In the genomic region with DNA sequence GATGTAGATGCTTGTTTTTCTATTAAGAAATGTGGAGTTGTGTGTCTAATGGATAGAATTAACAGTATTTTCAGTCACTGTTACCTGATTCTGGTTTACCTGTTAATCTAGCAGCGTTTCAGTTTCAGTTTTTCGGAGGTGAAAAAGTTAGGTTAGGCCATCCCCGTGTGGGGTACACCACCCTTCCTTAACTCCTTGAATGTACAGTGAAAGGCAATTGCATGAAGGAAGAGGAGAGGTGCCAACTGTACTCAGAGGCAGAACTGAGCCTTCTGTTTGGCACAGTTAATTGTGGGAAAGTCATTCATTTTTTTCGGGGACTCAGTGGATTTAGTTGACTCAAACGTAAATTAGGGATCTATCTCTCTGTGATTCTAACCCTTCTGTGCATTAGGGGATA, we compare ENCODE assay signal across 18 cellular contexts. TPM values are rescaled to one million over a fixed set of nuclear protein-coding genes. Genes with fewer than 3 reads are reported as not detected.
DNase-seq lines count a peak whose midpoint lies in the region; ATAC-seq, FAIRE-seq and TF ChIP-seq lines count a peak whose summit lies in the region.
"Had no signal": no experiment of that assay in that cellular context is flagged by ENCODE, and none has a peak within 500 bp of the region (broad histone marks: within the 10 kb centered on the region; RNA-seq: fewer than 3 reads in every experiment).

No MANE protein-coding gene starts in this region.

- no peak overlapping the region for H3K9ac ChIP-seq in GM12878 (ENCODE audit: control insufficient read depth, insufficient read depth, low read length)

- peak overlapping the region; percentile 13 for H3K4me3 ChIP-seq in CD4-positive, CD25-positive, alpha-beta regulatory T cell (ENCODE audit: low read depth, low read length)
- H3K4me3 ChIP-seq in GM12878 (no peak overlapping the region), osteoblast (ENCODE audit: insufficient read depth, low read length) (no peak overlapping the region), esophagus muscularis mucosa (no peak overlapping the region)
- H3K4me3 ChIP-seq: body of pancreas, vagina had no signal

- H3K27ac Mint-ChIP-seq in CD4-positive, CD25-positive, alpha-beta regulatory T cell = peak overlapping the region in 2 of 3 donors; percentile 42 to 72
- H3K27ac Mint-ChIP-seq: activated CD4-positive, alpha-beta memory T cell treated with anti-CD3 and anti-CD28 coated beads, Interleukin-2, amount 10 ng/mL, durations not matched to agents 7 days and 5 days; activated naive CD4-positive, alpha-beta T cell treated with anti-CD3 and anti-CD28 coated beads, Interleukin-2, amount 50 U/mL, for 72 hours had no signal

- SMC1A ChIA-PET in GM12878 (lab: Charles Lee; ENCODE audit: uncharacterized antibody, unreplicated experiment) = interaction anchor here (0.9 to 3.7 kb wide), 15 partner anchors 18 to 580 kb away, joined by 3 to 218 read pairs (median 15); partner anchors contain the start of genes RPA3 and UMAD1

- TF ChIP-seq EP300 in GM12878 (IDR thresholded peaks at IDR 0.05; ENCODE audit: borderline replicate concordance in 1 of 2, control insufficient read depth in 1 of 2, low read depth in 2 of 2, low read length in 2 of 2) = no peak
- TF ChIP-seq EP300 in esophagus muscularis mucosa (IDR thresholded peaks at IDR 0.05) = no peak

- POLR2A ChIA-PET in GM12878 (lab: Charles Lee) = interaction anchor here (0.7 kb wide), 1 partner anchor 126 kb away, joined by 4 read pairs; no protein-coding TSS in a partner anchor

- in situ Hi-C loops in GM12878 (cut with MboI) = loop anchor here (10.0 kb wide), 1 partner anchor 532 kb away; no protein-coding TSS in a partner anchor

- H3K36me3 ChIP-seq in CD4-positive, CD25-positive, alpha-beta regulatory T cell (ENCODE audit: control insufficient read depth, insufficient read depth, low read length) = no peaks in the 10 kb centered on the region
- H3K36me3 ChIP-seq in GM12878 (ENCODE audit: control insufficient read depth in 2 of 2, insufficient read depth in 2 of 2, low read length in 1 of 2) = no peaks in the 10 kb centered on the region
- no peaks in the 10 kb centered on the region for H3K36me3 ChIP-seq in osteoblast (ENCODE audit: insufficient read depth, low read length)
- no peaks in the 10 kb centered on the region for H3K36me3 ChIP-seq in esophagus muscularis mucosa
- H3K36me3 ChIP-seq: vagina had no signal

- H3K4me1 ChIP-seq in CD4-positive, CD25-positive, alpha-beta regulatory T cell (ENCODE audit: control insufficient read depth, insufficient read depth, low read length, poor library complexity, severe bottlenecking) = peaks cover 12% of the 10 kb centered on the region
- H3K4me1 ChIP-seq in GM12878 (ENCODE audit: control insufficient read depth, insufficient read depth, low read length) (peaks cover 3% of the 10 kb centered on the region; the same call in 1 of the 2 replicates), osteoblast (ENCODE audit: insufficient read depth, low read length) (peaks cover 9% of the 10 kb centered on the region), esophagus muscularis mucosa (peaks cover 21 to 36% (median 26%) of the 10 kb centered on the region in 4 donors)

- peaks cover 0 to 3% (median 0%) of the 10 kb centered on the region in 7 donors for H3K9me3 Mint-ChIP-seq in CD4-positive, CD25-positive, alpha-beta regulatory T cell
- H3K9me3 Mint-ChIP-seq: activated naive CD4-positive, alpha-beta T cell treated with anti-CD3 and anti-CD28 coated beads, Interleukin-2, amount 50 U/mL, for 72 hours had no signal

- no peak overlapping the region; the same call in 1 of the 2 replicates for H2AFZ ChIP-seq in GM12878 (ENCODE audit: control insufficient read depth, low read depth, low read length)
- peak overlapping the region; percentile 6 for H2AFZ ChIP-seq in osteoblast (ENCODE audit: low read length)

- FAIRE-seq in H54 (lab: Jason Lieb, UNC) (peak; percentile 81), GM12878 (lab: Jason Lieb, UNC) (no peak)

- CTCF ChIA-PET in GM12878 (lab: Yijun Ruan, JAX) = interaction anchor here (2.0 to 3.7 kb wide), 8 partner anchors 16 to 535 kb away, joined by 6 to 179 read pairs (median 28); no protein-coding TSS in a partner anchor

- ATAC-seq in CD4-positive, CD25-positive, alpha-beta regulatory T cell (ENCODE audit: low read depth in 2 of 2) = no peak
- ATAC-seq in GM12878 (no peak), HG03095 (IDR thresholded peaks at IDR 0.05; ENCODE audit: unreplicated experiment) (no peak), HG03342 (IDR thresholded peaks at IDR 0.05; ENCODE audit: unreplicated experiment) (no peak)
- ATAC-seq: activated naive CD4-positive, alpha-beta T cell treated with anti-CD3 and anti-CD28 coated beads, Interleukin-2, amount 50 U/mL, for 72 hours; body of pancreas had no signal

- no peak for DNase-seq in CD4-positive, CD25-positive, alpha-beta regulatory T cell
- DNase-seq in H54 (ENCODE audit: insufficient read length, low spot score) (no peak), GM12878 (ENCODE audit: low read depth, low spot score) (no peak), osteoblast (ENCODE audit: insufficient read length, low spot score, missing footprints) (no peak), esophagus muscularis mucosa (ENCODE audit: extremely low spot score) (no peak), T1000 (lab: John Stamatoyannopoulos, UW) (no peak)
- DNase-seq: activated CD4-positive, alpha-beta memory T cell treated with anti-CD3 and anti-CD28 coated beads, Interleukin-2, amount 10 ng/mL, durations not matched to agents 7 days and 5 days; activated T-cell treated with anti-CD3 and anti-CD28 coated beads, Interleukin-2, amount 50 U/mL, for 48 hours; body of pancreas; cortex of kidney; Karpas-422; NCI-H1436; stimulated activated naive CD4-positive, alpha-beta T cell had no signal

- TF ChIP-seq RAD21 in GM12878 (IDR thresholded peaks at IDR 0.05; ENCODE audit: insufficient read depth, low read depth, low read length) = no peak

- H3K9me3 ChIP-seq in CD4-positive, CD25-positive, alpha-beta regulatory T cell (ENCODE audit: control insufficient read depth in 2 of 2, low read length in 2 of 2) = peaks cover 0 to 3% of the 10 kb centered on the region in 2 experiments
- H3K9me3 ChIP-seq in GM12878 (replicated peaks; ENCODE audit: control insufficient read depth, insufficient read depth, low read length) (no peaks in the 10 kb centered on the region; the same call in 2 of the 3 replicates), osteoblast (ENCODE audit: low read depth, low read length) (no peaks in the 10 kb centered on the region), esophagus muscularis mucosa (no peaks in the 10 kb centered on the region)
- H3K9me3 ChIP-seq: body of pancreas, vagina had no signal

- RAD21 ChIA-PET in GM12878 (lab: Charles Lee; ENCODE audit: unreplicated experiment) = interaction anchor here (1.8 to 3.1 kb wide), 11 partner anchors 9 to 613 kb away, joined by 5 to 148 read pairs (median 29); partner anchors contain the start of gene RPA3

- H3K4me3 Mint-ChIP-seq in CD4-positive, CD25-positive, alpha-beta regulatory T cell = peak overlapping the region in 2 of 4 donors; percentile 16 to 33
- H3K4me3 Mint-ChIP-seq: activated CD4-positive, alpha-beta memory T cell treated with anti-CD3 and anti-CD28 coated beads, Interleukin-2, amount 10 ng/mL, durations not matched to agents 7 days and 5 days; neural crest cell had no signal

- TF ChIP-seq CTCF in GM12878 (IDR thresholded peaks at IDR 0.05 in 2 of 3, conservative IDR thresholded peaks at IDR 0.05 in 1 of 3; ENCODE audit: control insufficient read depth in 2 of 3, extremely low read depth in 1 of 3, insufficient read depth in 1 of 3, low read depth in 3 of 3, low read length in 3 of 3) (no peak), osteoblast (IDR thresholded peaks at IDR 0.05; ENCODE audit: extremely low read depth, low read depth, low read length) (no peak), esophagus muscularis mucosa (IDR thresholded peaks at IDR 0.05) (no peak)

- WGBS in GM12878 (ENCODE audit: insufficient coverage, insufficient replicate concordance, low lambda C conversion rate, missing lambda C conversion rate) = 85% methylated on average over 5 of the region's 5 CpGs
- WGBS in esophagus muscularis mucosa = 71% methylated on average over 5 of the region's 5 CpGs

- H3K79me2 ChIP-seq in GM12878 (ENCODE audit: control insufficient read depth, insufficient read depth, low read length) = no peaks in the 10 kb centered on the region
- H3K79me2 ChIP-seq in osteoblast (ENCODE audit: insufficient read depth, low read length) = peaks cover 5% of the 10 kb centered on the region

- no peak for TF ChIP-seq POLR2A in H54 (IDR thresholded peaks at IDR 0.05; ENCODE audit: low read depth, low read length)
- no peak for TF ChIP-seq POLR2A in GM12878 (IDR thresholded peaks at IDR 0.05; ENCODE audit: low read depth, low read length)
- no peak for TF ChIP-seq POLR2A in esophagus muscularis mucosa (IDR thresholded peaks at IDR 0.05; ENCODE audit: low read depth)

- H3K4me2 ChIP-seq in GM12878 (ENCODE audit: control insufficient read depth, insufficient read depth) (no peak overlapping the region), osteoblast (ENCODE audit: insufficient read depth, low read length) (no peak overlapping the region)

- H3K4me1 Mint-ChIP-seq in CD4-positive, CD25-positive, alpha-beta regulatory T cell = peaks cover 12 to 62% (median 39%) of the 10 kb centered on the region in 4 donors

- H3K27ac ChIP-seq in CD4-positive, CD25-positive, alpha-beta regulatory T cell (ENCODE audit: insufficient read depth, low read length, poor library complexity, severe bottlenecking) = no peak overlapping the region
- no peak overlapping the region for H3K27ac ChIP-seq in GM12878 (ENCODE audit: control insufficient read depth, insufficient read depth)
- H3K27ac ChIP-seq in osteoblast (ENCODE audit: low read depth, low read length) = no peak overlapping the region
- H3K27ac ChIP-seq in esophagus muscularis mucosa (replicated peaks in 1 of 4) = no peak overlapping the region
- H3K27ac ChIP-seq: body of pancreas, vagina had no signal

- peaks cover 22% of the 10 kb centered on the region for H3K36me3 Mint-ChIP-seq in CD4-positive, CD25-positive, alpha-beta regulatory T cell

- intact Hi-C loops in GM12878 (cut with micrococcal nuclease; ENCODE audit: unreplicated experiment) = loop anchor here (5.0 kb wide), 2 partner anchors 354 to 509 kb away; no protein-coding TSS in a partner anchor
- intact Hi-C loops in esophagus muscularis mucosa (cut with DNase I) = loop anchor here (5.0 kb wide), 2 partner anchors 74 to 534 kb away; no protein-coding TSS in a partner anchor

- H3K27me3 ChIP-seq in CD4-positive, CD25-positive, alpha-beta regulatory T cell (ENCODE audit: control insufficient read depth, insufficient read depth, low read length) = no peaks in the 10 kb centered on the region
- H3K27me3 ChIP-seq in GM12878 (replicated peaks in 1 of 2; ENCODE audit: control insufficient read depth in 2 of 2, insufficient read depth in 2 of 2, low read length in 1 of 2) (no peaks in the 10 kb centered on the region), osteoblast (ENCODE audit: insufficient read depth, low read length) (no peaks in the 10 kb centered on the region), esophagus muscularis mucosa (no peaks in the 10 kb centered on the region)
- H3K27me3 ChIP-seq: body of pancreas, vagina had no signal

- BruUV-seq in GM12878 (replicated peaks; lab: Mats Ljungman, UMichigan) = TSS peak; percentile 35

- no peaks in the 10 kb centered on the region for H4K20me1 ChIP-seq in GM12878 (ENCODE audit: control insufficient read depth, insufficient read depth)
- H4K20me1 ChIP-seq in osteoblast (ENCODE audit: insufficient read depth, low read length) = no peaks in the 10 kb centered on the region

- H3K27me3 Mint-ChIP-seq in CD4-positive, CD25-positive, alpha-beta regulatory T cell = no peaks in the 10 kb centered on the region
- H3K27me3 Mint-ChIP-seq: activated CD4-positive, alpha-beta memory T cell treated with anti-CD3 and anti-CD28 coated beads, Interleukin-2, amount 10 ng/mL, durations not matched to agents 7 days and 5 days had no signal

RNA-seq across cellular contexts. Expression of gene RPA3, which starts 35.6 kb away (rescaled TPM):
- 29.9 TPM for total RNA-seq in CD4-positive, CD25-positive, alpha-beta regulatory T cell
- 100 to 1,000 TPM; 105 to 138 (median 116) TPM for polyA plus RNA-seq in CD4-positive, CD25-positive, alpha-beta regulatory T cell
- total RNA-seq in GM12878 (2013; cell fraction: nucleolus; rRNA removed) = 22.7 and 28.1 TPM in 2 replicates
- total RNA-seq in GM12878 (2014; rRNA removed) = 60.2 and 75.9 TPM in 2 replicates
- 101 and 105 TPM in 2 replicates for total RNA-seq in GM12878 (2014; rRNA removed; fragmentation: Illumina TruSeq; extraction: Trizol)
- total RNA-seq in GM12878 (2021) = 92.5 and 101 TPM in 2 replicates
- 165 TPM for polyA plus RNA-seq in GM12878 (2011; ENCODE audit: low read depth)
- polyA plus RNA-seq in GM12878 (2011; rRNA removed) = 118 and 212 TPM in 2 replicates
- 42.7 and 49.6 TPM in 2 replicates for polyA plus RNA-seq in GM12878 (2011; cell fraction: cytosol; rRNA removed)
- polyA plus RNA-seq in GM12878 (2011; cell fraction: nucleus; rRNA removed) = 28.5 and 33.4 TPM in 2 replicates
- polyA plus RNA-seq in GM12878 (2012) = 105 and 107 TPM in 2 replicates
- polyA plus RNA-seq in GM12878 (2014; fragmentation: Illumina TruSeq; extraction: Trizol) = 97.1 and 98.1 TPM in 2 replicates
- polyA plus RNA-seq in GM12878 (2014; fragmentation: Nextera tagmentation; extraction: Ambion mirVana) = 100 to 1,000 TPM; 304 to 317 TPM
- 58.1 and 74.0 TPM in 2 replicates for polyA plus RNA-seq in GM12878 (2014; rRNA removed)
- polyA plus RNA-seq in GM12878 (2016; fragmentation: Nextera tagmentation; extraction: Ambion mirVana) = 100 to 1,000 TPM; 331 to 343 TPM
- 19.9 and 22.3 TPM in 2 replicates for polyA minus RNA-seq in GM12878 (2011; rRNA and poly(A)+ RNA removed)
- polyA minus RNA-seq in GM12878 (2011; cell fraction: cytosol; rRNA and poly(A)+ RNA removed) = 8.8 and 15.9 TPM in 2 replicates
- 14.4 and 19.5 TPM in 2 replicates for polyA minus RNA-seq in GM12878 (2011; cell fraction: nucleus; rRNA and poly(A)+ RNA removed)
- 15.9 and 16.6 TPM in 2 replicates for total RNA-seq in osteoblast
- total RNA-seq in esophagus muscularis mucosa = 10 to 100 TPM; 11.5 to 22.0 (median 16.3) TPM

RNA-seq across cellular contexts. Expression of gene UMAD1, which starts 42.3 kb away (rescaled TPM):
- 21.5 TPM for total RNA-seq in CD4-positive, CD25-positive, alpha-beta regulatory T cell
- 10 to 100 TPM; 31.7 to 37.3 (median 34.1) TPM for polyA plus RNA-seq in CD4-positive, CD25-positive, alpha-beta regulatory T cell
- 25.8 and 26.1 TPM in 2 replicates for total RNA-seq in GM12878 (2013; cell fraction: nucleolus; rRNA removed)
- total RNA-seq in GM12878 (2014; rRNA removed) (8.2 and 9.4 TPM in 2 replicates), GM12878 (2014; rRNA removed; fragmentation: Illumina TruSeq; extraction: Trizol) (7.9 and 8.9 TPM in 2 replicates), GM12878 (2021) (8.4 and 10.0 TPM in 2 replicates), osteoblast (16.2 and 17.0 TPM in 2 replicates), esophagus muscularis mucosa (10 to 100 TPM in 2 of 4 donors, 1 to 10 TPM in 2; 6.1 to 11.2 (median 9.3) TPM)
- polyA plus RNA-seq in GM12878 (2011; ENCODE audit: low read depth) = 6.0 TPM
- polyA plus RNA-seq in GM12878 (2011; rRNA removed) (28.6 and 43.2 TPM in 2 replicates), GM12878 (2014; fragmentation: Illumina TruSeq; extraction: Trizol) (9.8 and 13.8 TPM in 2 replicates), GM12878 (2014; fragmentation: Nextera tagmentation; extraction: Ambion mirVana) (1 to 10 TPM; 8.7 to 8.8 TPM), GM12878 (2014; rRNA removed) (6.0 and 6.7 TPM in 2 replicates), GM12878 (2016; fragmentation: Nextera tagmentation; extraction: Ambion mirVana) (10 to 100 TPM; 13.8 to 14.0 TPM)
- 13.1 and 16.0 TPM in 2 replicates for polyA plus RNA-seq in GM12878 (2011; cell fraction: cytosol; rRNA removed)
- 14.8 and 15.5 TPM in 2 replicates for polyA plus RNA-seq in GM12878 (2011; cell fraction: nucleus; rRNA removed)
- polyA plus RNA-seq in GM12878 (2012) = 6.1 and 10.5 TPM in 2 replicates
- polyA minus RNA-seq in GM12878 (2011; rRNA and poly(A)+ RNA removed) = 17.2 and 20.9 TPM in 2 replicates
- 5.6 and 5.8 TPM in 2 replicates for polyA minus RNA-seq in GM12878 (2011; cell fraction: cytosol; rRNA and poly(A)+ RNA removed)
- 9.7 and 21.0 TPM in 2 replicates for polyA minus RNA-seq in GM12878 (2011; cell fraction: nucleus; rRNA and poly(A)+ RNA removed)
